In genomic region chr2:200525882-200526651, GRCh38 we compare ENCODE assay signal across 8 cellular contexts. TPM values are rescaled to one million over a fixed set of nuclear protein-coding genes. Genes with fewer than 3 reads are reported as not detected.
A peak's percentile ranks its signal among the peaks of the same experiment; 100 is the strongest.
DNase-seq lines count a peak whose midpoint lies in the region; ATAC-seq, FAIRE-seq and TF ChIP-seq lines count a peak whose summit lies in the region.

A gene with protein sequence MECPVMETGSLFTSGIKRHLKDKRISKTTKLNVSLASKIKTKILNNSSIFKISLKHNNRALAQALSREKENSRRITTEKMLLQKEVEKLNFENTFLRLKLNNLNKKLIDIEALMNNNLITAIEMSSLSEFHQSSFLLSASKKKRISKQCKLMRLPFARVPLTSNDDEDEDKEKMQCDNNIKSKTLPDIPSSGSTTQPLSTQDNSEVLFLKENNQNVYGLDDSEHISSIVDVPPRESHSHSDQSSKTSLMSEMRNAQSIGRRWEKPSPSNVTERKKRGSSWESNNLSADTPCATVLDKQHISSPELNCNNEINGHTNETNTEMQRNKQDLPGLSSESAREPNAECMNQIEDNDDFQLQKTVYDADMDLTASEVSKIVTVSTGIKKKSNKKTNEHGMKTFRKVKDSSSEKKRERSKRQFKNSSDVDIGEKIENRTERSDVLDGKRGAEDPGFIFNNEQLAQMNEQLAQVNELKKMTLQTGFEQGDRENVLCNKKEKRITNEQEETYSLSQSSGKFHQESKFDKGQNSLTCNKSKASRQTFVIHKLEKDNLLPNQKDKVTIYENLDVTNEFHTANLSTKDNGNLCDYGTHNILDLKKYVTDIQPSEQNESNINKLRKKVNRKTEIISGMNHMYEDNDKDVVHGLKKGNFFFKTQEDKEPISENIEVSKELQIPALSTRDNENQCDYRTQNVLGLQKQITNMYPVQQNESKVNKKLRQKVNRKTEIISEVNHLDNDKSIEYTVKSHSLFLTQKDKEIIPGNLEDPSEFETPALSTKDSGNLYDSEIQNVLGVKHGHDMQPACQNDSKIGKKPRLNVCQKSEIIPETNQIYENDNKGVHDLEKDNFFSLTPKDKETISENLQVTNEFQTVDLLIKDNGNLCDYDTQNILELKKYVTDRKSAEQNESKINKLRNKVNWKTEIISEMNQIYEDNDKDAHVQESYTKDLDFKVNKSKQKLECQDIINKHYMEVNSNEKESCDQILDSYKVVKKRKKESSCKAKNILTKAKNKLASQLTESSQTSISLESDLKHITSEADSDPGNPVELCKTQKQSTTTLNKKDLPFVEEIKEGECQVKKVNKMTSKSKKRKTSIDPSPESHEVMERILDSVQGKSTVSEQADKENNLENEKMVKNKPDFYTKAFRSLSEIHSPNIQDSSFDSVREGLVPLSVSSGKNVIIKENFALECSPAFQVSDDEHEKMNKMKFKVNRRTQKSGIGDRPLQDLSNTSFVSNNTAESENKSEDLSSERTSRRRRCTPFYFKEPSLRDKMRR (plus strand): TSS chr2:200526207. CDS start chr2:200532976, 6,769 bp downstream.

- peaks cover 41% of the 10 kb centered on the region for H3K4me1 Mint-ChIP-seq in activated naive CD4-positive, alpha-beta T cell treated with anti-CD3 and anti-CD28 coated beads, Interleukin-2, amount 10 ng/mL, durations not matched to agents 7 days and 5 days

- no peak for TF ChIP-seq CTCF in GM10248 (IDR thresholded peaks at IDR 0.05; ENCODE audit: control extremely low read depth, extremely low read depth, low read depth, missing control alignments)
- 0 out of 2 replicates have a peak, but pooled peaks have one; percentile 12 for TF ChIP-seq CTCF in SK-N-SH (IDR thresholded peaks at IDR 0.05)
- TF ChIP-seq CTCF in neutrophil (IDR thresholded peaks at IDR 0.05), result peak; percentile 46

- no peaks in the 10 kb centered on the region; the same call in 1 of the 2 replicates for H3K27me3 ChIP-seq in SK-N-SH (ENCODE audit: insufficient read depth)
- H3K27me3 ChIP-seq in neutrophil, result peaks cover 22% of the 10 kb centered on the region

- peaks cover 16% of the 10 kb centered on the region for H3K36me3 Mint-ChIP-seq in activated naive CD4-positive, alpha-beta T cell treated with anti-CD3 and anti-CD28 coated beads, Interleukin-2, amount 10 ng/mL, durations not matched to agents 7 days and 5 days

- peak within 1 kb of the TSS; percentile 92 to 96 for H3K4me3 ChIP-seq in SK-N-SH (ENCODE audit: low read depth in 2 of 2, low read length in 1 of 2)
- H3K4me3 ChIP-seq in neutrophil (ENCODE audit: low read depth in 1 of 2, low read length in 1 of 2), result peak within 1 kb of the TSS; percentile 80 to 86

- no peaks in the 10 kb centered on the region for H4K20me1 ChIP-seq in SK-N-SH (ENCODE audit: insufficient read depth)

- peak; percentile 100 for ATAC-seq in HG02610 (IDR thresholded peaks at IDR 0.05; ENCODE audit: unreplicated experiment)

- peak within 1 kb of the TSS; percentile 68 for H3K9ac ChIP-seq in SK-N-SH

- H3K9me3 ChIP-seq in SK-N-SH (no peaks in the 10 kb centered on the region), neutrophil (no peaks in the 10 kb centered on the region)

- H3K4me3 Mint-ChIP-seq in activated naive CD4-positive, alpha-beta T cell treated with anti-CD3 and anti-CD28 coated beads, Interleukin-2, amount 10 ng/mL, durations not matched to agents 7 days and 5 days, result peak within 1 kb of the TSS; percentile 90

- H3F3A ChIP-seq in SK-N-SH (replicated peaks; ENCODE audit: insufficient read depth), result no peaks in the 10 kb centered on the region

- peak within 1 kb of the TSS; percentile 83 for H3K27ac Mint-ChIP-seq in activated naive CD4-positive, alpha-beta T cell treated with anti-CD3 and anti-CD28 coated beads, Interleukin-2, amount 10 ng/mL, durations not matched to agents 7 days and 5 days

- H2AFZ ChIP-seq in SK-N-SH (ENCODE audit: low read depth), result peak within 1 kb of the TSS; percentile 99

- H3K27ac ChIP-seq in SK-N-SH (ENCODE audit: low read depth in 2 of 2, low read length in 1 of 2), result peak within 1 kb of the TSS; percentile 41 to 72
- H3K27ac ChIP-seq in neutrophil, result peak within 1 kb of the TSS; percentile 61
- no peak within 1 kb of the TSS for H3K27ac ChIP-seq in substantia nigra (ENCODE audit: low read depth, low read length, poor library complexity, severe bottlenecking)

- H3K9me2 ChIP-seq in SK-N-SH, result no peaks in the 10 kb centered on the region

- CTCF ChIA-PET in GM10248 (lab: Yijun Ruan, JAX), result interaction anchor here (1.4 to 2.3 kb wide), 6 partner anchors 9 to 45 kb away, joined by 5 to 13 read pairs (median 6); partner anchors contain the start of gene KCTD18
- CTCF ChIA-PET in SK-N-SH (lab: Yijun Ruan, JAX), result interaction anchor here (0.6 to 2.8 kb wide), 7 partner anchors 10 to 176 kb away, joined by 3 to 16 read pairs (median 4); partner anchors contain the start of gene KCTD18
- CTCF ChIA-PET in activated naive CD4-positive, alpha-beta T cell treated with anti-CD3 and anti-CD28 coated beads, Interleukin-2, amount 10 ng/mL, durations not matched to agents 7 days and 5 days (lab: Charles Lee), result interaction anchor here (0.5 to 2.0 kb wide), 6 partner anchors 13 to 540 kb away, joined by 3 to 8 read pairs (median 4); partner anchors contain the start of gene KCTD18

- no peak for TF ChIP-seq RAD21 in SK-N-SH (IDR thresholded peaks at IDR 0.05; ENCODE audit: low read length)

- no peak for FAIRE-seq in frontal cortex (lab: Jason Lieb, UNC)

- peaks cover 49% of the 10 kb centered on the region for H3K79me2 ChIP-seq in SK-N-SH (ENCODE audit: insufficient read depth)

- POLR2A ChIA-PET in GM10248 (lab: Yijun Ruan, JAX) (no interaction called here), SK-N-SH (lab: Yijun Ruan, JAX) (interaction anchor here (0.8 to 1.1 kb wide), 2 partner anchors 149 to 338 kb away, joined by 3 read pairs; partner anchors contain the start of gene CLK1)

- peak; percentile 97 for DNase-seq in GM10248 (ENCODE audit: extremely low spot score)
- peak; percentile 88 for DNase-seq in NCI-H1092 (lab: John Stamatoyannopoulos, UW)
- DNase-seq in SK-N-SH, result peak; percentile 96
- peak; percentile 98 for DNase-seq in activated naive CD4-positive, alpha-beta T cell treated with anti-CD3 and anti-CD28 coated beads, Interleukin-2, amount 10 ng/mL, durations not matched to agents 7 days and 5 days
- DNase-seq in frontal cortex (ENCODE audit: low spot score in 2 of 2), result peak; percentile 74 to 95
- peak; percentile 38 to 97 (median 90) for DNase-seq in substantia nigra (lab: John Stamatoyannopoulos, UW)

- under 1% methylated on average over 28 of the region's 56 CpGs for WGBS in SK-N-SH (ENCODE audit: low lambda C conversion rate)

- TF ChIP-seq EP300 in SK-N-SH (IDR thresholded peaks at IDR 0.05; ENCODE audit: borderline replicate concordance in 1 of 2, low read depth in 1 of 2, low read length in 1 of 2), result peak in 1 of 2 experiments; percentile 36; a peak in 1 of 4 replicates

- H3K4me1 ChIP-seq in SK-N-SH (ENCODE audit: control insufficient read depth in 1 of 2, insufficient read depth in 2 of 2, low read depth in 1 of 2, low read length in 1 of 2) (peaks cover 11 to 13% of the 10 kb centered on the region in 2 experiments; a peak in 3 of 4 replicates), neutrophil (ENCODE audit: control insufficient read depth in 1 of 2, insufficient read depth in 1 of 2, low read depth in 1 of 2, low read length in 1 of 2) (peaks cover 16 to 17% of the 10 kb centered on the region in 2 experiments)

- H3K9me3 Mint-ChIP-seq in activated naive CD4-positive, alpha-beta T cell treated with anti-CD3 and anti-CD28 coated beads, Interleukin-2, amount 10 ng/mL, durations not matched to agents 7 days and 5 days, result no peaks in the 10 kb centered on the region

- H3K4me2 ChIP-seq in SK-N-SH, result peak within 1 kb of the TSS; percentile 83

- no peaks in the 10 kb centered on the region for H3K36me3 ChIP-seq in SK-N-SH (replicated peaks in 1 of 2; ENCODE audit: control insufficient read depth in 1 of 2, insufficient read depth in 2 of 2, low read length in 1 of 2)
- H3K36me3 ChIP-seq in neutrophil, result no peaks in the 10 kb centered on the region

- peaks cover 4% of the 10 kb centered on the region for H3K27me3 Mint-ChIP-seq in activated naive CD4-positive, alpha-beta T cell treated with anti-CD3 and anti-CD28 coated beads, Interleukin-2, amount 10 ng/mL, durations not matched to agents 7 days and 5 days

TF ChIP-seq in SK-N-SH, 30 proteins besides CTCF, POLR2A, EP300 and RAD21 (continues in another document):
- peak; percentile 95 for TF ChIP-seq ELF1 (IDR thresholded peaks at IDR 0.05)
- peak; percentile 33; the same call in 1 of the 2 replicates for TF ChIP-seq TCF12 (IDR thresholded peaks at IDR 0.05)
- TF ChIP-seq RXRA (IDR thresholded peaks at IDR 0.05; ENCODE audit: borderline replicate concordance, low read depth), result no peak
- no peak for TF ChIP-seq NFIC (IDR thresholded peaks at IDR 0.05; ENCODE audit: borderline replicate concordance)
- TF ChIP-seq CHD2 (IDR thresholded peaks at IDR 0.05; ENCODE audit: low read length, partially characterized antibody), result peak; percentile 83
- 0 out of 2 replicates have a peak, but pooled peaks have one; percentile 42 for TF ChIP-seq RFX5 (IDR thresholded peaks at IDR 0.05; ENCODE audit: low read length)
- TF ChIP-seq TEAD4 (IDR thresholded peaks at IDR 0.05; ENCODE audit: borderline replicate concordance, insufficient read depth), result no peak
- TF ChIP-seq, protein P1, sequence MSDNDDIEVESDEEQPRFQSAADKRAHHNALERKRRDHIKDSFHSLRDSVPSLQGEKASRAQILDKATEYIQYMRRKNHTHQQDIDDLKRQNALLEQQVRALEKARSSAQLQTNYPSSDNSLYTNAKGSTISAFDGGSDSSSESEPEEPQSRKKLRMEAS (IDR thresholded peaks at IDR 0.05; ENCODE audit: low read depth), result peak; percentile 79
- TF ChIP-seq RCOR1 (IDR thresholded peaks at IDR 0.05; ENCODE audit: low read length), result no peak
- TF ChIP-seq FOXM1 (IDR thresholded peaks at IDR 0.05; ENCODE audit: low read depth), result peak; percentile 86
- peak; percentile 93 for TF ChIP-seq GABPA (IDR thresholded peaks at IDR 0.05; ENCODE audit: low read depth)
- TF ChIP-seq YY1 (IDR thresholded peaks at IDR 0.05; ENCODE audit: low read depth), result no peak
- TF ChIP-seq FOSL2 (IDR thresholded peaks at IDR 0.05; ENCODE audit: borderline replicate concordance, low read depth), result no peak
- TF ChIP-seq IRF3 (IDR thresholded peaks at IDR 0.05; ENCODE audit: low read depth, low read length), result no peak
- TF ChIP-seq TAF1 (IDR thresholded peaks at IDR 0.05; ENCODE audit: borderline replicate concordance, low read depth, low read length), result peak; percentile 11

RNA-seq across cellular contexts. Expression of the gene that starts here (rescaled TPM):
- 2.8 TPM in 2 replicates for polyA plus RNA-seq in SK-N-SH (2012; rRNA removed)
- polyA plus RNA-seq in SK-N-SH (2012; cell fraction: cytosol; rRNA removed), result 4.3 and 5.3 TPM in 2 replicates
- polyA plus RNA-seq in SK-N-SH (2012; cell fraction: nucleus; rRNA removed), result 1.3 and 1.8 TPM in 2 replicates
- total RNA-seq in frontal cortex, result 2.9 TPM
